Comparison of ENCODE assay signal across 7 cellular contexts in the genomic region with DNA sequence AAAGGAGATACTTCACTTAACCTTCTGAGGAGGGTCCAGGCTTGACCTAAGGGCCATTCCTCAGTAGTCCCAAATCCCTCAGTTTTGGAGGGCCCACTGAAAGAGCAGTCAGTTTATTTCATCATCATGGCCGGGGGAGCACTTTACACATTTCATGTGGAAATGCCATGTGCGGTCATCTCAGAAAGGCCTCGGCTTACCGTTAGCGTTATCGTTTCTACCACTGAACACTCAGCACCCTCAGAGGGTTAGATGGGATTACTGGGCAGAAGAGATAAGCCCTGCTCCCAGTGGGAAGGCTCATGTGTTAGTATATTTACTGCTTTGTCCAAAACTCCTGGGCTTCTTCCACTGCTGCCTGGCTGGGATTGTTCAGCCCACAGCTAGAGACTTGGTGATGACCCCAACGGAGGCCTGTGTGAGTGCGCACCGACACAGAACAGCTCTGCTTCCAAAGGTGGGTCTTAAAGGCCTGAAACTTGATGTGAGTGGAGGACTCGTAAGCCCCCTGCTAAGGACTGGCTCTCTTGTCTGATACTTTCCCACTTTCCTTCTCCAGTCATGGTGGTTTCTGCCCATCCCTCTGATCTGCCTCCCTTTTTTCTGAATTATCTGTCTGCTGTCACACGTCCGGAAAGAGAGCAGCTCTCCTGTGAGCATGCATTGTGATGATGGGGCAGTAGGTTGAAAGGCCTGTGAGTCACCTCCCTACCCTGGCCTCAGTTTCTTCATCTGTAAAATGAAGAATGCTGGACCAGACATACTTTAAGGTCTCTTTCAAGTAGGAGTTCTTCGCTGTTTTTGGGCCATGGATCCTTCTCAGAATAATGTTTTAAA.
"Had no signal": no experiment of that assay in that cellular context is flagged by ENCODE, and none has a peak within 500 bp of the region (broad histone marks: within the 10 kb centered on the region; RNA-seq: fewer than 3 reads in every experiment).

No MANE protein-coding gene starts in this region.

- DNase-seq: activated B cell treated with CpG ODN at 0.5 μM for 24 hours; activated T-cell treated with anti-CD3 and anti-CD28 coated beads for 4 hours; activated T-cell treated with anti-CD3 and anti-CD28 coated beads, Interleukin-2, amount 50 U/mL, for 4 hours; central memory CD4-positive, alpha-beta T cell; NCI-H2081 treated with DMSO at 0.1 percent for 48 hours; NCI-H524 treated with DMSO at 0.1 percent for 48 hours had no signal

- H3K27ac ChIP-seq: brain microvascular endothelial cell had no signal

- H3K36me3 ChIP-seq: brain microvascular endothelial cell had no signal

- H3K27me3 ChIP-seq: brain microvascular endothelial cell had no signal
